8 cellular contexts compared by ENCODE assay signal in genomic region chr5:120388016-120388781, GRCh38.
DNase-seq lines count a peak whose midpoint lies in the region; ATAC-seq and TF ChIP-seq lines count a peak whose summit lies in the region.

No MANE protein-coding gene starts in this region.

- ATAC-seq in activated naive CD8-positive, alpha-beta T cell treated with anti-CD3 and anti-CD28 coated beads, Interleukin-2, amount 10 ng/mL, durations not matched to agents 7 days and 5 days (ENCODE audit: low read depth), result peak; percentile 89
- no peak for ATAC-seq in GM21381 (IDR thresholded peaks at IDR 0.05; ENCODE audit: unreplicated experiment)

- no peaks in the 10 kb centered on the region for H4K20me1 ChIP-seq in OCI-LY7 (ENCODE audit: insufficient read depth, low read length)

- BruUV-seq in OCI-LY7 (replicated peaks; lab: Mats Ljungman, UMichigan), result no TSS peak

- peak overlapping the region; percentile 60 for H3K27ac Mint-ChIP-seq in activated naive CD8-positive, alpha-beta T cell treated with anti-CD3 and anti-CD28 coated beads, Interleukin-2, amount 10 ng/mL, durations not matched to agents 7 days and 5 days
- H3K27ac Mint-ChIP-seq in endodermal cell, result no peak overlapping the region

- no peaks in the 10 kb centered on the region for H3K9me3 Mint-ChIP-seq in activated naive CD8-positive, alpha-beta T cell treated with anti-CD3 and anti-CD28 coated beads, Interleukin-2, amount 10 ng/mL, durations not matched to agents 7 days and 5 days
- H3K9me3 Mint-ChIP-seq in endodermal cell, result no peaks in the 10 kb centered on the region

- peak overlapping the region; percentile 12 for H3K4me3 Mint-ChIP-seq in activated naive CD8-positive, alpha-beta T cell treated with anti-CD3 and anti-CD28 coated beads, Interleukin-2, amount 10 ng/mL, durations not matched to agents 7 days and 5 days
- H3K4me3 Mint-ChIP-seq in endodermal cell, result no peak overlapping the region

- no peaks in the 10 kb centered on the region for H3K9me2 ChIP-seq in OCI-LY7 (ENCODE audit: insufficient read depth, low read length)

- H2AFZ ChIP-seq in OCI-LY7 (ENCODE audit: low read length), result no peak overlapping the region

- no peak overlapping the region for H3K4me3 ChIP-seq in endodermal cell (ENCODE audit: low read length)
- H3K4me3 ChIP-seq in OCI-LY7 (ENCODE audit: low read depth, low read length, poor library complexity, severe bottlenecking), result no peak overlapping the region

- H3K79me2 ChIP-seq in OCI-LY7 (ENCODE audit: insufficient read depth, low read depth, low read length), result no peaks in the 10 kb centered on the region

- H3K36me3 ChIP-seq in endodermal cell (ENCODE audit: control insufficient read depth, insufficient read depth, low read length), result no peaks in the 10 kb centered on the region
- H3K36me3 ChIP-seq in OCI-LY7 (ENCODE audit: insufficient read depth, low read length), result no peaks in the 10 kb centered on the region

- TF ChIP-seq CTCF in endodermal cell (conservative IDR thresholded peaks at IDR 0.05) (no peak), OCI-LY7 (conservative IDR thresholded peaks at IDR 0.05; ENCODE audit: low read length) (no peak)

- H3K4me1 ChIP-seq in endodermal cell (ENCODE audit: control insufficient read depth, insufficient read depth, low read length) (no peaks in the 10 kb centered on the region), OCI-LY7 (ENCODE audit: insufficient read depth, low read length, poor library complexity, severe bottlenecking) (no peaks in the 10 kb centered on the region)

- CTCF ChIA-PET in OCI-LY7 (lab: Charles Lee; ENCODE audit: unreplicated experiment), result no interaction called here

- intact Hi-C loops in OCI-LY7 (cut with micrococcal nuclease; ENCODE audit: unreplicated experiment), result no loop called here

- H3K4me2 ChIP-seq in OCI-LY7 (ENCODE audit: low read length), result no peak overlapping the region

- H3K9me3 ChIP-seq in endodermal cell (ENCODE audit: control insufficient read depth, low read length) (no peaks in the 10 kb centered on the region), OCI-LY7 (ENCODE audit: low read length) (no peaks in the 10 kb centered on the region)

- peak; percentile 94 for DNase-seq in EL
- DNase-seq in HS-5 (ENCODE audit: low read depth), result peak; percentile 90
- no peak for DNase-seq in activated naive CD8-positive, alpha-beta T cell treated with anti-CD3 and anti-CD28 coated beads, Interleukin-2, amount 10 ng/mL, durations not matched to agents 7 days and 5 days
- DNase-seq in myocyte (ENCODE audit: low read depth), result peak; percentile 76
- no peak for DNase-seq in endodermal cell
- no peak for DNase-seq in NCI-H524 (lab: John Stamatoyannopoulos, UW)
- DNase-seq in OCI-LY7 (ENCODE audit: low spot score), result no peak

- no peak overlapping the region for H3K9ac ChIP-seq in endodermal cell (ENCODE audit: extremely low read depth, low read length, poor library complexity, severe bottlenecking)

- 82 to 88% methylated on average over 1 of the region's 1 CpG for WGBS in endodermal cell (ENCODE audit: insufficient coverage in 1 of 2, insufficient read length in 1 of 2), 2 experiments

- H3K4me1 Mint-ChIP-seq in activated naive CD8-positive, alpha-beta T cell treated with anti-CD3 and anti-CD28 coated beads, Interleukin-2, amount 10 ng/mL, durations not matched to agents 7 days and 5 days, result peaks cover 14% of the 10 kb centered on the region
- H3K4me1 Mint-ChIP-seq in endodermal cell, result no peaks in the 10 kb centered on the region

- no peaks in the 10 kb centered on the region for H3K36me3 Mint-ChIP-seq in activated naive CD8-positive, alpha-beta T cell treated with anti-CD3 and anti-CD28 coated beads, Interleukin-2, amount 10 ng/mL, durations not matched to agents 7 days and 5 days
- H3K36me3 Mint-ChIP-seq in endodermal cell (ENCODE audit: low read depth), result no peaks in the 10 kb centered on the region

- H3K27me3 Mint-ChIP-seq in activated naive CD8-positive, alpha-beta T cell treated with anti-CD3 and anti-CD28 coated beads, Interleukin-2, amount 10 ng/mL, durations not matched to agents 7 days and 5 days, result peaks cover 2% of the 10 kb centered on the region
- H3K27me3 Mint-ChIP-seq in endodermal cell (ENCODE audit: insufficient read depth), result no peaks in the 10 kb centered on the region

- no peaks in the 10 kb centered on the region for H3K27me3 ChIP-seq in endodermal cell (ENCODE audit: control insufficient read depth, insufficient read depth, low read length, poor library complexity, severe bottlenecking)

- no peak overlapping the region for H3K27ac ChIP-seq in endodermal cell (ENCODE audit: low read depth, low read length)
- no peak overlapping the region for H3K27ac ChIP-seq in OCI-LY7 (ENCODE audit: low read depth, low read length, poor library complexity, severe bottlenecking)

- POLR2A ChIA-PET in activated naive CD8-positive, alpha-beta T cell treated with anti-CD3 and anti-CD28 coated beads, Interleukin-2, amount 10 ng/mL, durations not matched to agents 7 days and 5 days (lab: Charles Lee), result no interaction called here
- POLR2A ChIA-PET in OCI-LY7 (lab: Charles Lee), result no interaction called here

Comparison
In these comparisons a context has a peak if more than half of its experiments do, and no peak if none do; other contexts are left out.
1. DNase-seq: peak in EL (single experiment), HS-5 (single experiment) and myocyte (single experiment); none in activated naive CD8-positive, alpha-beta T cell treated with anti-CD3 and anti-CD28 coated beads, Interleukin-2, amount 10 ng/mL, durations not matched to agents 7 days and 5 days (single experiment), endodermal cell (single experiment), NCI-H524 (0 of 2) and OCI-LY7 (single experiment).